ENCODE assay signal across 36 cellular contexts in the genomic region with DNA sequence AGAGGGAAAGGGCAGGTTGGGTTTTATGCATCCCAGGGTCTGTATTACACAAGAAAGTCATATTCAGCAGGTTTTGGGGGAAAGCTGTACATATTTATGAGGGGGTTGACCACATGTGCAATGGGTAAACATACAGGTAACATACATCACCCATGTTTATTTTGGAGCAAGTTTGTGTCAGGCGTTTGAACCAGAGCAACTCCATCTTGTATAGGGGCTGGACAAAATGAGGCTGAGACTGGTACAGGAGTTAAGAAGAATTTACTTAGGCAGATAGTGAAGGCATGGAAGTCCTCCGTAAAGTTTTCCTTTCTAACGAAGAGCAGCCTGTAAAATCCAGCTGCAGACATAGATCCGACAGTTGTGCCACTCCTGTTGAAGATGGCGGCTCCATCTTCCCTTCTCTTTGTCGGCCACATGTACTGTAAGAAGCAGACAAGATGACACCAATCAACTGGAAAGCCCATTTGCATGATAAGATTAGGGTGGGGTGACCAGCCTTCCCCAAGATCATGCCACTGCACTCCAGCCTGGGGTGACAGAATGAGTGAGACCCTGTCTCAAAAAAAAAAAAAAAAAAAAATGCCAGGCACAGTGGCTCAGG. TPM values are rescaled to one million over a fixed set of nuclear protein-coding genes. Genes with fewer than 3 reads are reported as not detected.
DNase-seq lines count a peak whose midpoint lies in the region; ATAC-seq, FAIRE-seq and TF ChIP-seq lines count a peak whose summit lies in the region.
"Had no signal": no experiment of that assay in that cellular context is flagged by ENCODE, and none has a peak within 500 bp of the region (broad histone marks: within the 10 kb centered on the region; RNA-seq: fewer than 3 reads in every experiment).

No MANE protein-coding gene starts in this region.

- 69% methylated on average over 6 of the region's 6 CpGs for WGBS in K562 (ENCODE audit: insufficient coverage, low coverage, missing lambda C conversion rate)
- 97% methylated on average over 6 of the region's 6 CpGs for WGBS in mammary epithelial cell (ENCODE audit: low coverage, missing lambda C conversion rate)

- H4K20me1 ChIP-seq in K562 (replicated peaks; ENCODE audit: control insufficient read depth, insufficient read depth, low read length) (no peaks in the 10 kb centered on the region), mammary epithelial cell (ENCODE audit: insufficient read depth, low read length) (no peaks in the 10 kb centered on the region), neural progenitor cell (ENCODE audit: low read depth) (no peaks in the 10 kb centered on the region)
- H4K20me1 ChIP-seq: BLaER1; BLaER1 treated with 17β-estradiol and CSF1 and Interleukin-3, amounts not matched to agents 10 nM and 100 nM had no signal

- POLR2A ChIA-PET in HEK293 (lab: Yijun Ruan, JAX): no interaction called here
- POLR2A ChIA-PET in K562 (lab: Yijun Ruan, JAX): no interaction called here

- H3K4me3 Mint-ChIP-seq in neural progenitor cell: no peak overlapping the region
- H3K4me3 Mint-ChIP-seq: B cell; CD14-positive monocyte; CD4-positive, alpha-beta memory T cell; CD4-positive, alpha-beta T cell; CD8-positive, alpha-beta T cell had no signal

- no peaks in the 10 kb centered on the region for H3K9me1 ChIP-seq in K562 (ENCODE audit: control insufficient read depth, insufficient read depth, low read length)

- peaks cover 11% of the 10 kb centered on the region for H3K27me3 Mint-ChIP-seq in neural progenitor cell (ENCODE audit: insufficient read depth, low read depth)
- H3K27me3 Mint-ChIP-seq: CD4-positive, alpha-beta memory T cell; CD4-positive, alpha-beta T cell; CD8-positive, alpha-beta memory T cell had no signal

- FAIRE-seq in K562 (lab: Jason Lieb, UNC): no peak
- FAIRE-seq: A204.1, A549, D721Med had no signal

- dilution Hi-C loops in mammary epithelial cell (cut with HindIII; ENCODE audit: low sequenced_read_pairs): no loop called here

- H3K4me2 ChIP-seq in K562 (ENCODE audit: insufficient read depth, low read length): no peak overlapping the region
- H3K4me2 ChIP-seq in mammary epithelial cell (ENCODE audit: insufficient read depth, low read depth, low read length): no peak overlapping the region
- no peak overlapping the region for H3K4me2 ChIP-seq in neural progenitor cell
- H3K4me2 ChIP-seq: A549; BLaER1; BLaER1 treated with 17β-estradiol and CSF1 and Interleukin-3, amounts not matched to agents 10 nM and 100 nM had no signal

- peaks cover 7% of the 10 kb centered on the region for H3K4me1 Mint-ChIP-seq in neural progenitor cell

- TF ChIP-seq POLR2A in K562 (conservative IDR thresholded peaks at IDR 0.05): no peak

- peaks cover 28% of the 10 kb centered on the region for H3K79me2 ChIP-seq in K562 (ENCODE audit: control insufficient read depth, insufficient read depth, low read length)
- peaks cover 3% of the 10 kb centered on the region for H3K79me2 ChIP-seq in mammary epithelial cell (ENCODE audit: insufficient read depth, low read length)
- no peaks in the 10 kb centered on the region for H3K79me2 ChIP-seq in neural progenitor cell (ENCODE audit: low read depth)

- H3K4me3 ChIP-seq in HEK293 (ENCODE audit: low read depth, low read length) (no peak overlapping the region), K562 (no peak overlapping the region), mammary epithelial cell (replicated peaks in 1 of 3; ENCODE audit: insufficient read depth in 1 of 3, low read depth in 2 of 3, low read length in 3 of 3) (no peak overlapping the region), neural progenitor cell (no peak overlapping the region)
- H3K4me3 ChIP-seq: A549; BLaER1; BLaER1 treated with 17β-estradiol and CSF1 and Interleukin-3, amounts not matched to agents 10 nM and 100 nM had no signal

- H2AFZ ChIP-seq in K562 (ENCODE audit: low read depth, low read length) (peak overlapping the region; percentile 64), mammary epithelial cell (ENCODE audit: low read depth, low read length) (no peak overlapping the region), neural progenitor cell (replicated peaks) (no peak overlapping the region)

- H3K27me3 ChIP-seq in K562 (ENCODE audit: control insufficient read depth in 2 of 2, insufficient read depth in 2 of 2, low read length in 2 of 2) (no peaks in the 10 kb centered on the region), mammary epithelial cell (ENCODE audit: insufficient read depth, low read length) (no peaks in the 10 kb centered on the region), neural progenitor cell (peaks cover 12% of the 10 kb centered on the region)
- H3K27me3 ChIP-seq: BE2C; BLaER1; BLaER1 treated with 17β-estradiol and CSF1 and Interleukin-3, amounts not matched to agents 10 nM and 100 nM had no signal

- no peaks in the 10 kb centered on the region for H3F3A ChIP-seq in neural progenitor cell (ENCODE audit: low read depth)

- H3K27ac ChIP-seq in HEK293 (ENCODE audit: extremely low read depth, low read depth, low read length) (no peak overlapping the region), K562 (ENCODE audit: extremely low read depth, low read depth, low read length) (0 out of 3 replicates have a peak overlapping the region, but pooled peaks have one; percentile 7), mammary epithelial cell (ENCODE audit: insufficient read depth, low read depth, low read length) (no peak overlapping the region), neural progenitor cell (no peak overlapping the region)
- H3K27ac ChIP-seq: 22Rv1; A549; BLaER1; BLaER1 treated with 17β-estradiol and CSF1 and Interleukin-3, amounts not matched to agents 10 nM and 100 nM; C4-2B had no signal

- no peaks in the 10 kb centered on the region for H3K9me3 ChIP-seq in HEK293 (ENCODE audit: control insufficient read depth, insufficient read depth, low read depth, low read length)
- H3K9me3 ChIP-seq in K562 (replicated peaks; ENCODE audit: control insufficient read depth, insufficient read depth, low read depth, low read length): no peaks in the 10 kb centered on the region
- no peaks in the 10 kb centered on the region for H3K9me3 ChIP-seq in mammary epithelial cell (replicated peaks; ENCODE audit: insufficient read depth, low read length)
- no peaks in the 10 kb centered on the region for H3K9me3 ChIP-seq in neural progenitor cell (ENCODE audit: low read depth)
- H3K9me3 ChIP-seq: A549; BE2C; BLaER1; BLaER1 treated with 17β-estradiol and CSF1 and Interleukin-3, amounts not matched to agents 10 nM and 100 nM; Caco-2 had no signal

- CTCF ChIA-PET in HEK293 (lab: Yijun Ruan, JAX): interaction anchor here (0.5 to 2.4 kb wide), 2 partner anchors 9 to 291 kb away, joined by 3 to 15 read pairs; no protein-coding TSS in a partner anchor
- CTCF ChIA-PET in K562 (lab: Yijun Ruan, JAX; ENCODE audit: low intra/inter-chr PET ratio): no interaction called here
- CTCF ChIA-PET in mammary epithelial cell (lab: Charles Lee; ENCODE audit: low non-redundant PET): no interaction called here

- no peaks in the 10 kb centered on the region for H3K36me3 Mint-ChIP-seq in neural progenitor cell
- H3K36me3 Mint-ChIP-seq: CD4-positive, alpha-beta memory T cell; CD4-positive, CD25-positive, alpha-beta regulatory T cell; CD8-positive, alpha-beta T cell had no signal

- no TSS peak for BruUV-seq in K562 (replicated peaks; lab: Mats Ljungman, UMichigan)
- no TSS peak for BruUV-seq in mammary epithelial cell (replicated peaks; lab: Mats Ljungman, UMichigan)

- H3K9ac ChIP-seq in K562 (ENCODE audit: insufficient read depth in 1 of 2, low read depth in 2 of 2, low read length in 2 of 2) (no peak overlapping the region), mammary epithelial cell (ENCODE audit: insufficient read depth, low read length) (no peak overlapping the region), neural progenitor cell (no peak overlapping the region)
- H3K9ac ChIP-seq: BLaER1; BLaER1 treated with 17β-estradiol and CSF1 and Interleukin-3, amounts not matched to agents 10 nM and 100 nM had no signal

- ATAC-seq in K562: no peak
- ATAC-seq: A549; CD8-positive, alpha-beta T cell had no signal

- peaks cover 17% of the 10 kb centered on the region for H3K4me1 ChIP-seq in HEK293 (ENCODE audit: control insufficient read depth, insufficient read depth, low read length)
- peaks cover 22 to 27% of the 10 kb centered on the region in 2 experiments; a peak in 4 of 5 replicates for H3K4me1 ChIP-seq in K562 (replicated peaks in 1 of 2; ENCODE audit: control insufficient read depth in 2 of 2, insufficient read depth in 2 of 2, low read length in 2 of 2)
- peaks cover 5% of the 10 kb centered on the region for H3K4me1 ChIP-seq in mammary epithelial cell (ENCODE audit: insufficient read depth, low read length)
- no peaks in the 10 kb centered on the region for H3K4me1 ChIP-seq in neural progenitor cell

- no peak for TF ChIP-seq CTCF in HEK293 (tag by site-specific recombination; IDR thresholded peaks at IDR 0.05)
- TF ChIP-seq CTCF in K562 (IDR thresholded peaks at IDR 0.05 in 2 of 3, conservative IDR thresholded peaks at IDR 0.05 in 1 of 3; ENCODE audit: insufficient read depth in 2 of 3, low read depth in 1 of 3, low read length in 3 of 3): no peak
- TF ChIP-seq CTCF in mammary epithelial cell (conservative IDR thresholded peaks at IDR 0.05 in 1 of 2, IDR thresholded peaks at IDR 0.05 in 1 of 2; ENCODE audit: extremely low read depth in 1 of 2, insufficient read depth in 1 of 2, low read depth in 1 of 2, low read length in 2 of 2): no peak
- no peak for TF ChIP-seq CTCF in neural progenitor cell (IDR thresholded peaks at IDR 0.05)

- TF ChIP-seq RAD21 in K562 (CRISPR knock-in tag; conservative IDR thresholded peaks at IDR 0.05 in 1 of 2, IDR thresholded peaks at IDR 0.05 in 1 of 2): no peak

- DNase-seq in NCI-H82 (lab: John Stamatoyannopoulos, UW): peak; percentile 57
- no peak for DNase-seq in NCI-H82 treated with DMSO at 0.1 percent for 48 hours (lab: John Stamatoyannopoulos, UW; ENCODE audit: unreplicated experiment)
- no peak for DNase-seq in K562 (ENCODE audit: extremely low read depth in 1 of 4, low spot score in 3 of 4)
- no peak for DNase-seq in mammary epithelial cell
- DNase-seq in neural progenitor cell (ENCODE audit: low spot score): no peak
- DNase-seq: 8988T; ACHN; AML-193; BE2C; C1 segment of cervical spinal cord; Caco-2; Calu3; CD4-positive, alpha-beta memory T cell; CD4-positive, alpha-beta T cell; CD4-positive, CD25-positive, alpha-beta regulatory T cell; CD8-positive, alpha-beta memory T cell; CD8-positive, alpha-beta T cell; COR-L47; DMS 273 treated with DMSO at 0.1 percent for 48 hours; DMS153; DMS53; DMS79; DMS79 treated with DMSO at 0.1 percent for 48 hours; DND-41; EL had no signal

- no peak for TF ChIP-seq EP300 in K562 (IDR thresholded peaks at IDR 0.05; ENCODE audit: low read length)

- in situ Hi-C loops in K562 (cut with MboI): no loop called here
- in situ Hi-C loops in mammary epithelial cell (cut with MboI; ENCODE audit: low sequenced_read_pairs in 2 of 2): no loop called here

- no peak overlapping the region for H3K27ac Mint-ChIP-seq in neural progenitor cell
- H3K27ac Mint-ChIP-seq: B cell; CD14-positive monocyte; CD4-positive, alpha-beta memory T cell; CD4-positive, alpha-beta T cell; CD4-positive, CD25-positive, alpha-beta regulatory T cell; CD8-positive, alpha-beta memory T cell; CD8-positive, alpha-beta T cell had no signal

- intact Hi-C loops in K562 (cut with micrococcal nuclease) (loop anchor here (1.0 kb wide), 1 partner anchor 12 kb away; a partner anchor contains a TSS), mammary epithelial cell (cut with micrococcal nuclease) (no loop called here)

- H3K36me3 ChIP-seq in HEK293 (ENCODE audit: control insufficient read depth in 2 of 2, insufficient read depth in 1 of 2, low read length in 2 of 2): no peaks in the 10 kb centered on the region; a peak in 1 of 3 replicates
- H3K36me3 ChIP-seq in K562 (ENCODE audit: control insufficient read depth, insufficient read depth, low read length): no peaks in the 10 kb centered on the region
- no peaks in the 10 kb centered on the region for H3K36me3 ChIP-seq in mammary epithelial cell (ENCODE audit: insufficient read depth, low read length)
- no peaks in the 10 kb centered on the region for H3K36me3 ChIP-seq in neural progenitor cell
- H3K36me3 ChIP-seq: BE2C, BLaER1 had no signal

- no peaks in the 10 kb centered on the region for H3K9me3 Mint-ChIP-seq in neural progenitor cell
- H3K9me3 Mint-ChIP-seq: CD4-positive, alpha-beta memory T cell; CD4-positive, alpha-beta T cell; CD4-positive, CD25-positive, alpha-beta regulatory T cell; CD8-positive, alpha-beta memory T cell; CD8-positive, alpha-beta T cell had no signal

RNA-seq across cellular contexts. Expression of a gene that starts 4.7 kb away (rescaled TPM):
- 12.2 and 13.0 TPM in 2 replicates for total RNA-seq in K562 (2011; cell fraction: chromatin; rRNA removed; ENCODE audit: low replicate concordance)
- 12.4 and 16.3 TPM in 2 replicates for total RNA-seq in K562 (2011; cell fraction: nucleolus; rRNA removed)
- total RNA-seq in K562 (2011; cell fraction: nucleoplasm; rRNA removed): 14.6 and 19.5 TPM in 2 replicates
- total RNA-seq in K562 (2014; rRNA removed) (14.9 and 23.0 TPM in 2 replicates), K562 (2014; rRNA removed; fragmentation: Illumina TruSeq; extraction: Trizol) (13.5 and 13.8 TPM in 2 replicates), K562 (2015; rRNA removed; fragmentation: Illumina TruSeq; extraction: Trizol) (13.8 and 14.4 TPM in 2 replicates), K562 (2021) (24.1 and 24.8 TPM in 2 replicates), mammary epithelial cell (10 to 100 TPM; 16.8 to 21.2 TPM), neural progenitor cell (ENCODE audit: low replicate concordance) (4.1 and 4.4 TPM in 2 replicates)
- polyA plus RNA-seq in K562 (2011; rRNA removed) (9.6 and 10.4 TPM in 2 replicates), K562 (2014; fragmentation: Illumina TruSeq; extraction: Trizol) (11.6 and 12.3 TPM in 2 replicates), K562 (2014; fragmentation: Nextera tagmentation; extraction: Ambion mirVana) (10 to 100 TPM; 28.2 to 38.6 TPM), K562 (2014; rRNA removed) (9.7 TPM in 2 replicates), mammary epithelial cell (9.5 TPM)
- 8.6 and 10.8 TPM in 2 replicates for polyA plus RNA-seq in K562 (2011; cell fraction: cytosol; rRNA removed)
- 4.9 and 6.9 TPM in 2 replicates for polyA plus RNA-seq in K562 (2011; cell fraction: nucleus; rRNA removed)
- polyA plus RNA-seq in K562 (2012): 11.7 and 12.1 TPM in 2 replicates
- polyA minus RNA-seq in K562 (2011; rRNA and poly(A)+ RNA removed): 7.7 and 10.1 TPM in 2 replicates
- polyA minus RNA-seq in K562 (2011; cell fraction: cytosol; rRNA and poly(A)+ RNA removed): 15.2 and 15.6 TPM in 2 replicates
- 9.9 and 11.7 TPM in 2 replicates for polyA minus RNA-seq in K562 (2011; cell fraction: nucleus; rRNA and poly(A)+ RNA removed)
- 18.1 TPM for polyA minus RNA-seq in mammary epithelial cell

RNA-seq across cellular contexts. Expression of a gene that starts 11.3 kb away (rescaled TPM):
- 0.14 and 0.72 TPM in 2 replicates for total RNA-seq in K562 (2011; cell fraction: chromatin; rRNA removed; ENCODE audit: low replicate concordance)
- 0.83 and 1.7 TPM in 2 replicates for total RNA-seq in K562 (2011; cell fraction: nucleolus; rRNA removed)
- 0.61 and 0.66 TPM in 2 replicates for total RNA-seq in K562 (2011; cell fraction: nucleoplasm; rRNA removed)
- total RNA-seq in K562 (2014; rRNA removed) (1.3 and 1.5 TPM in 2 replicates), K562 (2014; rRNA removed; fragmentation: Illumina TruSeq; extraction: Trizol) (0.41 and 0.58 TPM in 2 replicates), K562 (2015; rRNA removed; fragmentation: Illumina TruSeq; extraction: Trizol) (0.83 and 1.1 TPM in 2 replicates), K562 (2021) (1.2 TPM in 2 replicates), mammary epithelial cell (under 1 TPM; 0.14 to 0.83 TPM), neural progenitor cell (ENCODE audit: low replicate concordance) (0.28 TPM in 1 of 2 replicates, not detected in the other)
- polyA plus RNA-seq in K562 (2011; rRNA removed) (0.24 and 0.31 TPM in 2 replicates), K562 (2014; fragmentation: Illumina TruSeq; extraction: Trizol) (0.28 and 0.47 TPM in 2 replicates), K562 (2014; fragmentation: Nextera tagmentation; extraction: Ambion mirVana) (under 1 TPM; 0.03 to 0.04 TPM), K562 (2014; rRNA removed) (0.49 and 1.2 TPM in 2 replicates), mammary epithelial cell (0.05 TPM)
- 0.21 and 0.58 TPM in 2 replicates for polyA plus RNA-seq in K562 (2011; cell fraction: cytosol; rRNA removed)
- 0.37 and 0.40 TPM in 2 replicates for polyA plus RNA-seq in K562 (2011; cell fraction: nucleus; rRNA removed)
- polyA plus RNA-seq in K562 (2012): 0.57 and 0.64 TPM in 2 replicates
- 0.33 and 0.42 TPM in 2 replicates for polyA minus RNA-seq in K562 (2011; rRNA and poly(A)+ RNA removed)
- polyA minus RNA-seq in K562 (2011; cell fraction: cytosol; rRNA and poly(A)+ RNA removed): 0.67 TPM in 1 of 2 replicates, not detected in the other
- 0.67 and 1.00 TPM in 2 replicates for polyA minus RNA-seq in K562 (2011; cell fraction: nucleus; rRNA and poly(A)+ RNA removed)
- polyA minus RNA-seq in mammary epithelial cell: not detected
- polyA plus RNA-seq: CD14-positive monocyte had no signal

RNA-seq across cellular contexts. Expression of a gene that starts 12.0 kb away (rescaled TPM):
- 164 and 173 TPM in 2 replicates for total RNA-seq in K562 (2011; cell fraction: chromatin; rRNA removed; ENCODE audit: low replicate concordance)
- 94.1 and 96.4 TPM in 2 replicates for total RNA-seq in K562 (2011; cell fraction: nucleolus; rRNA removed)
- 75.4 and 97.2 TPM in 2 replicates for total RNA-seq in K562 (2011; cell fraction: nucleoplasm; rRNA removed)
- total RNA-seq in K562 (2014; rRNA removed) (42.2 and 48.9 TPM in 2 replicates), K562 (2014; rRNA removed; fragmentation: Illumina TruSeq; extraction: Trizol) (52.4 and 56.9 TPM in 2 replicates), K562 (2015; rRNA removed; fragmentation: Illumina TruSeq; extraction: Trizol) (64.0 and 66.2 TPM in 2 replicates), K562 (2021) (71.3 and 74.0 TPM in 2 replicates), mammary epithelial cell (10 to 100 TPM; 26.7 to 34.1 TPM), neural progenitor cell (ENCODE audit: low replicate concordance) (24.9 and 30.5 TPM in 2 replicates)
- polyA plus RNA-seq in K562 (2011; rRNA removed) (61.4 and 67.2 TPM in 2 replicates), K562 (2014; fragmentation: Illumina TruSeq; extraction: Trizol) (54.3 and 60.2 TPM in 2 replicates), K562 (2014; fragmentation: Nextera tagmentation; extraction: Ambion mirVana) (1 to 10 TPM; 5.3 to 7.2 TPM), K562 (2014; rRNA removed) (46.7 and 54.2 TPM in 2 replicates), mammary epithelial cell (26.1 TPM)
- 35.5 and 45.2 TPM in 2 replicates for polyA plus RNA-seq in K562 (2011; cell fraction: cytosol; rRNA removed)
- 59.3 and 73.4 TPM in 2 replicates for polyA plus RNA-seq in K562 (2011; cell fraction: nucleus; rRNA removed)
- polyA plus RNA-seq in K562 (2012): 52.4 and 57.0 TPM in 2 replicates
- polyA minus RNA-seq in K562 (2011; rRNA and poly(A)+ RNA removed): 97.7 and 99.1 TPM in 2 replicates
- 33.7 and 42.9 TPM in 2 replicates for polyA minus RNA-seq in K562 (2011; cell fraction: cytosol; rRNA and poly(A)+ RNA removed)
- polyA minus RNA-seq in K562 (2011; cell fraction: nucleus; rRNA and poly(A)+ RNA removed): 35.9 and 75.0 TPM in 2 replicates
- 51.5 TPM for polyA minus RNA-seq in mammary epithelial cell

RNA-seq across cellular contexts. Expression of a gene that starts 32.6 kb away (rescaled TPM):
- not detected in 2 replicates for total RNA-seq in K562 (2011; cell fraction: chromatin; rRNA removed; ENCODE audit: low replicate concordance)
- not detected in 2 replicates for total RNA-seq in K562 (2011; cell fraction: nucleolus; rRNA removed)
- not detected in 2 replicates for total RNA-seq in K562 (2011; cell fraction: nucleoplasm; rRNA removed)
- not detected in 2 replicates for total RNA-seq in K562 (2014; rRNA removed)
- total RNA-seq in K562 (2014; rRNA removed; fragmentation: Illumina TruSeq; extraction: Trizol): not detected in 2 replicates
- not detected in 2 replicates for total RNA-seq in K562 (2015; rRNA removed; fragmentation: Illumina TruSeq; extraction: Trizol)
- not detected in 2 replicates for total RNA-seq in K562 (2021)
- 0.03 and 0.07 TPM in 2 replicates for polyA plus RNA-seq in K562 (2011; rRNA removed)
- not detected in 2 replicates for polyA plus RNA-seq in K562 (2011; cell fraction: cytosol; rRNA removed)
- not detected in 2 replicates for polyA plus RNA-seq in K562 (2011; cell fraction: nucleus; rRNA removed)
- 0.05 TPM in 1 of 2 replicates, not detected in the other for polyA plus RNA-seq in K562 (2012)
- not detected in 2 replicates for polyA plus RNA-seq in K562 (2014; fragmentation: Illumina TruSeq; extraction: Trizol)
- not detected for polyA plus RNA-seq in K562 (2014; fragmentation: Nextera tagmentation; extraction: Ambion mirVana)
- polyA plus RNA-seq in K562 (2014; rRNA removed): not detected in 2 replicates
- polyA minus RNA-seq in K562 (2011; rRNA and poly(A)+ RNA removed): not detected in 2 replicates
- not detected in 2 replicates for polyA minus RNA-seq in K562 (2011; cell fraction: cytosol; rRNA and poly(A)+ RNA removed)
- not detected in 2 replicates for polyA minus RNA-seq in K562 (2011; cell fraction: nucleus; rRNA and poly(A)+ RNA removed)
- total RNA-seq in mammary epithelial cell: 10 to 100 TPM in 1 of 2 donors, not detected in 1; 12.5 TPM
- polyA plus RNA-seq in mammary epithelial cell: 0.03 TPM
- not detected for polyA minus RNA-seq in mammary epithelial cell
- 0.07 and 0.56 TPM in 2 replicates for total RNA-seq in neural progenitor cell (ENCODE audit: low replicate concordance)
- polyA plus RNA-seq: BJ, CD14-positive monocyte had no signal
